ENCODE assay signal across 8 cellular contexts in the genomic region with DNA sequence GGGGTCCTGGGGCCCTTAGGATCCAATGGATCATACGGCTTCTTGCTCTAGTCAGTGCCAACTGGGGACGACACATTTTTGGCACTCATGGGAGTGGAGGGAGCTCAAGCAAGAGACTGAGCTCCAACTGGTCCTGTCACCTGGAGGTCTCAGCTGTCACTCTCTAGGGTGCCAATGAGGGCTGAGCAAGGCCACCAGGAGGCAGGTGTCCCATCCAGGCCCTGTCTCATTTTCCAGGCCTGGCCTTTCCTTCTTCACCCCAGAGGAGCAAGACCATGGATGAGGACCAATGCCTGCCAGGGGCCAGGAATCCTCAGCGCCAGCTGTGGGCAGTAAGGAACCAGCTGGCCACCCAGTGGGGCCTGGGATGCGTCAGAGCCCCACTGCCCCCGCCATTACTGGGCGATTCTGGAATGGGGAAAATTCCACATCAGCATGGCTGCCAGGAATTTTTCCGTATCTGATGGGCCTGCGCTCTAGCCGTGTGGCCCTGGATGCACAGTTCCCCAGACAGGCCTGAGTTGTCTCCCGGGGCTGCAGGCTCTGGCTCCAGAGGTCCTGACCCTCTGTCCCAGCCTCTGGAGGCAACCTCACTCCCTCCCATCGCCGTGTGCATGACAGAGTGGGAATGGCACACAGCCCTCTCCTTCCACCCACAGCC. TPM values are rescaled to one million over a fixed set of nuclear protein-coding genes. Genes with fewer than 3 reads are reported as not detected.
DNase-seq lines count a peak whose midpoint lies in the region; ATAC-seq and TF ChIP-seq lines count a peak whose summit lies in the region.

No MANE protein-coding gene starts in this region.

- BruUV-seq in Panc1 (replicated peaks; lab: Mats Ljungman, UMichigan) = no TSS peak

- CTCF ChIA-PET in Panc1 (lab: Charles Lee) = no interaction called here

- H3K4me3 Mint-ChIP-seq in osteocyte (ENCODE audit: unreplicated experiment) = peak overlapping the region; percentile 59

- H3K27me3 Mint-ChIP-seq in osteocyte (ENCODE audit: unreplicated experiment) = peaks cover 17% of the 10 kb centered on the region

- no peak for TF ChIP-seq CTCF in AG10803 (conservative IDR thresholded peaks at IDR 0.05; ENCODE audit: low read length)
- TF ChIP-seq CTCF in Panc1 (IDR thresholded peaks at IDR 0.05) = no peak
- no peak for TF ChIP-seq CTCF in osteocyte (IDR thresholded peaks at IDR 0.05)

- in situ Hi-C loops in Panc1 (cut with HindIII; ENCODE audit: low pct_unique_long_range_greater_than_20kb, low sequenced_read_pairs) = no loop called here

- ATAC-seq in Panc1 (peak; percentile 55), GM18511 (IDR thresholded peaks at IDR 0.05; ENCODE audit: unreplicated experiment) (no peak), HG03175 (IDR thresholded peaks at IDR 0.05; ENCODE audit: unreplicated experiment) (no peak)

- H3K9me3 ChIP-seq in Panc1 (ENCODE audit: control insufficient read depth, insufficient read depth, low read depth, low read length) = no peaks in the 10 kb centered on the region

- intact Hi-C loops in Panc1 (cut with micrococcal nuclease; ENCODE audit: unreplicated experiment) = no loop called here

- no peak overlapping the region for H3K27ac Mint-ChIP-seq in osteocyte (ENCODE audit: unreplicated experiment)

- H3K4me1 Mint-ChIP-seq in osteocyte (ENCODE audit: unreplicated experiment) = peaks cover 10% of the 10 kb centered on the region

- DNase-seq in AG10803 (ENCODE audit: low read depth) = peak; percentile 60
- DNase-seq in Panc1 (ENCODE audit: low read depth, low spot score) = no peak
- DNase-seq in globus pallidus (ENCODE audit: low spot score) = peak; percentile 79
- DNase-seq in osteocyte (ENCODE audit: extremely low spot score, unreplicated experiment) = no peak
- DNase-seq in foreskin melanocyte = no peak
- no peak for DNase-seq in middle frontal gyrus (ENCODE audit: extremely low spot score, low spot score)

- no peaks in the 10 kb centered on the region for H3K27me3 ChIP-seq in Panc1 (ENCODE audit: control insufficient read depth, insufficient read depth, low read length)

- no peaks in the 10 kb centered on the region for H3K9me3 Mint-ChIP-seq in osteocyte (ENCODE audit: unreplicated experiment)

- H3K36me3 Mint-ChIP-seq in osteocyte (ENCODE audit: unreplicated experiment) = peaks cover 32% of the 10 kb centered on the region

- 0 out of 2 replicates have a peak, but pooled peaks cover 2% of the 10 kb centered on the region for H3K36me3 ChIP-seq in Panc1 (ENCODE audit: control insufficient read depth, insufficient read depth, low read length)

- H3K4me3 ChIP-seq in AG10803 (ENCODE audit: low read length) = no peak overlapping the region
- H3K4me3 ChIP-seq in Panc1 (ENCODE audit: low read depth in 2 of 2, low read length in 2 of 2) = peak overlapping the region in 1 of 2 experiments; percentile 16; a peak in 1 of 4 replicates

- no peak overlapping the region for H3K27ac ChIP-seq in Panc1 (ENCODE audit: low read length)

- POLR2A ChIA-PET in Panc1 (lab: Charles Lee) = no interaction called here

- peaks cover 11% of the 10 kb centered on the region for H3K4me1 ChIP-seq in Panc1 (ENCODE audit: control insufficient read depth, insufficient read depth, low read length)

RNA-seq across cellular contexts. Expression of a gene that starts 0.7 kb away (rescaled TPM):
- total RNA-seq in Panc1 (2021; ENCODE audit: unreplicated experiment) = 1.1 TPM
- 2.7 TPM for polyA plus RNA-seq in Panc1 (2012; ENCODE audit: insufficient read length)
- total RNA-seq in osteocyte = 0.21 and 0.46 TPM in 2 replicates

RNA-seq across cellular contexts. Expression of a gene that starts 16.6 kb away (rescaled TPM):
- total RNA-seq in Panc1 (2021; ENCODE audit: unreplicated experiment) = 111 TPM
- polyA plus RNA-seq in Panc1 (2012; ENCODE audit: insufficient read length) = 107 TPM
- total RNA-seq in osteocyte = 71.6 and 73.5 TPM in 2 replicates

RNA-seq across cellular contexts. Expression of a gene that starts 28.6 kb away (rescaled TPM):
- total RNA-seq in Panc1 (2021; ENCODE audit: unreplicated experiment) (not detected), osteocyte (0.54 and 0.78 TPM in 2 replicates)
- not detected for polyA plus RNA-seq in Panc1 (2012; ENCODE audit: insufficient read length)

RNA-seq across cellular contexts. Expression of a gene that starts 31.8 kb away (rescaled TPM):
- total RNA-seq in Panc1 (2021; ENCODE audit: unreplicated experiment) = 2.4 TPM
- 1.9 TPM for polyA plus RNA-seq in Panc1 (2012; ENCODE audit: insufficient read length)
- 57.7 and 58.1 TPM in 2 replicates for total RNA-seq in osteocyte

Comparison
In these comparisons a context has a peak if more than half of its experiments do, and no peak if none do; other contexts are left out.
1. DNase-seq: peak in AG10803 (single experiment) and globus pallidus (single experiment); none in Panc1 (single experiment), osteocyte (single experiment), foreskin melanocyte (single experiment) and middle frontal gyrus (single experiment).